Comparison of ENCODE assay signal across 10 cellular contexts in the genomic region with DNA sequence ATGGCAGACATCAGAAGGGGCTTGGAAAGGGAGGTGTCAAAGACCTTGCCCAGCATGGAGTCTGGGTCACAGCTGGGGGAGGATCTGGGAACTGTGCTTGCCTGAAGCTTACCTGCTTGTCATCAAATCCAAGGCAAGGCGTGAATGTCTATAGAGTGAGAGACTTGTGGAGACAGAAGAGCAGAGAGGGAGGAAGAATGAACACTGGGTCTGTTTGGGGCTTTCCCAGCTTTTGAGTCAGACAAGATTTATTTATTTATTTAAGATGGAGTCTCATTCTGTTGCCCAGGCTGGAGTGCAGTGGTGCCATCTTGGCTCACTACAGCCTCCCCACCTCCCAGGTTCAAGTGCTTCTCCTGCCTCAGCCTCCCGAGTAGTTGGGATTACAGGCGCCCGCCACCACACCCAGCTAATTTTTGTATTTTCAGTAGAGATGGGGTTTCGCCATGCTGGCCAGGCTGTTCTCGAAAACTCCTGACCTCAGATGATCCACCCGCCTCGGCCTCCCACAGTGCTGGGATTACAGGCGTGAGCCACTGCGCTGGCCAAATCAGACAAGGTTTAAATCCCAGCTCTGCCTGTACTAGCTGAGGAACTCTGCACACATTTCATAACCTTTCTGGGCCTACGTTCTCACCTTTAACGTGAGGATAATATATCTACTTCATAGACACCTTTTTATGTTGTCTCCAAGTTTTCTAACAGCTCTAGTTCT. TPM values are rescaled to one million over a fixed set of nuclear protein-coding genes. Genes with fewer than 3 reads are reported as not detected.
DNase-seq lines count a peak whose midpoint lies in the region; ATAC-seq and TF ChIP-seq lines count a peak whose summit lies in the region.
"Not testable (repeated sequence)": the region's sequence is repeated elsewhere in the genome, so short reads cannot be mapped to it uniquely, and the experiment has no call there.
"Had no signal": no experiment of that assay in that cellular context is flagged by ENCODE, and none has a peak within 500 bp of the region (broad histone marks: within the 10 kb centered on the region; RNA-seq: fewer than 3 reads in every experiment).

No MANE protein-coding gene starts in this region.

- peaks cover 7 to 19% (median 8%) of the 10 kb centered on the region in 4 donors for H3K4me1 Mint-ChIP-seq in CD4-positive, alpha-beta memory T cell
- H3K4me1 Mint-ChIP-seq in activated T-cell treated with anti-CD3 and anti-CD28 coated beads, Interleukin-2, amount 50 U/mL, for 4 hours (ENCODE audit: low read depth): peaks cover 12% of the 10 kb centered on the region

- H3K36me3 ChIP-seq in CD4-positive, alpha-beta memory T cell (ENCODE audit: insufficient read depth, low read length); testis (ENCODE audit: low read depth, missing control alignments): not testable (repeated sequence)
- H3K36me3 ChIP-seq in OCI-LY1 (ENCODE audit: insufficient read depth, low read length) (peaks cover 21% of the 10 kb centered on the region), liver (ENCODE audit: control insufficient read depth in 4 of 4, insufficient read depth in 3 of 4, low read depth in 1 of 4, low read length in 3 of 4) (peaks cover 10 to 60% (median 39%) of the 10 kb centered on the region in 4 donors), psoas muscle (ENCODE audit: insufficient read depth in 1 of 2, low read depth in 1 of 2) (peaks cover 0 to 99% of the 10 kb centered on the region in 2 donors)

- TF ChIP-seq CTCF in OCI-LY1 (IDR thresholded peaks at IDR 0.05; ENCODE audit: low read length); choroid plexus epithelial cell (conservative IDR thresholded peaks at IDR 0.05; ENCODE audit: low read depth, low read length); liver (IDR thresholded peaks at IDR 0.05; ENCODE audit: low read depth, low read length, missing input control); psoas muscle (IDR thresholded peaks at IDR 0.05); testis (IDR thresholded peaks at IDR 0.05): not testable (repeated sequence)

- H3K4me3 ChIP-seq in CD4-positive, alpha-beta memory T cell (ENCODE audit: low read length in 2 of 2); OCI-LY1 (ENCODE audit: low read depth, low read length, poor library complexity, severe bottlenecking); choroid plexus epithelial cell (ENCODE audit: low read depth, low read length); liver (ENCODE audit: low read depth in 1 of 3, low read length in 3 of 3); testis: not testable (repeated sequence)
- peak overlapping the region; percentile 11 for H3K4me3 ChIP-seq in psoas muscle

- peaks cover 13% of the 10 kb centered on the region; the same call in 1 of the 2 replicates for H3F3A ChIP-seq in OCI-LY1 (ENCODE audit: insufficient read depth, low read length)

- not testable (repeated sequence) for H3K4me3 Mint-ChIP-seq in CD4-positive, alpha-beta memory T cell; activated T-cell treated with anti-CD3 and anti-CD28 coated beads, Interleukin-2, amount 50 U/mL, for 4 hours

- peak; percentile 46 to 53 for ATAC-seq in activated T-cell treated with anti-CD3 and anti-CD28 coated beads, Interleukin-2, amount 50 U/mL, for 4 hours
- peak; percentile 61 for ATAC-seq in Right ventricle myocardium superior (ENCODE audit: poor library complexity)
- ATAC-seq in psoas muscle: peak in 3 of 4 donors; percentile 22 to 50 (median 35)

- not testable (repeated sequence) for H4K20me1 ChIP-seq in OCI-LY1 (ENCODE audit: insufficient read depth, low read length)

- not testable (repeated sequence) for H3K9me3 ChIP-seq in CD4-positive, alpha-beta memory T cell (ENCODE audit: control insufficient read depth in 1 of 2, low read length in 2 of 2); OCI-LY1 (ENCODE audit: low read length); liver (ENCODE audit: control insufficient read depth in 4 of 4, low read length in 3 of 4); psoas muscle; testis

- not testable (repeated sequence) for H3K36me3 Mint-ChIP-seq in CD4-positive, alpha-beta memory T cell; activated T-cell treated with anti-CD3 and anti-CD28 coated beads, Interleukin-2, amount 50 U/mL, for 4 hours (ENCODE audit: insufficient read depth)

- not testable (repeated sequence) for H3K4me2 ChIP-seq in OCI-LY1 (ENCODE audit: low read length)

- not testable (repeated sequence) for H3K9me3 Mint-ChIP-seq in CD4-positive, alpha-beta memory T cell; activated T-cell treated with anti-CD3 and anti-CD28 coated beads, Interleukin-2, amount 50 U/mL, for 4 hours

- 73% methylated on average over 12 of the region's 12 CpGs for WGBS in liver
- WGBS in psoas muscle, 3 donors: 37 to 64% (median 42%) methylated on average over 12 of the region's 12 CpGs
- WGBS in testis, 2 donors: 29 to 57% methylated on average over 12 of the region's 12 CpGs

- intact Hi-C loops in CD4-positive, alpha-beta memory T cell (cut with micrococcal nuclease); Right ventricle myocardium superior (cut with DNase I); psoas muscle (cut with DNase I); testis (cut with DNase I; ENCODE audit: low total_unique reads): not testable (repeated sequence)

- H3K79me2 ChIP-seq in OCI-LY1 (ENCODE audit: insufficient read depth, low read length): not testable (repeated sequence)

- not testable (repeated sequence) for DNase-seq in CD4-positive, alpha-beta memory T cell; activated T-cell treated with anti-CD3 and anti-CD28 coated beads, Interleukin-2, amount 50 U/mL, for 4 hours
- DNase-seq in choroid plexus epithelial cell (ENCODE audit: low read depth) (peak; percentile 74), Right ventricle myocardium superior (peak; percentile 71), psoas muscle (peak; percentile 61 to 72), testis (peak; percentile 79)

- not testable (repeated sequence) for H3K9me2 ChIP-seq in OCI-LY1 (ENCODE audit: low read depth, low read length)

- POLR2A ChIA-PET in CD4-positive, alpha-beta memory T cell (lab: Charles Lee; ENCODE audit: partially characterized antibody): interaction anchor here (1.3 to 1.9 kb wide), 2 partner anchors 9 to 56 kb away, joined by 3 to 7 read pairs; no protein-coding TSS in a partner anchor

- H3K9ac ChIP-seq in OCI-LY1 (ENCODE audit: low read length); liver (ENCODE audit: low read depth in 1 of 2, low read length in 2 of 2): not testable (repeated sequence)

- not testable (repeated sequence) for H3K4me1 ChIP-seq in CD4-positive, alpha-beta memory T cell (ENCODE audit: insufficient read depth, low read length); liver (ENCODE audit: control insufficient read depth in 4 of 4, insufficient read depth in 4 of 4, low read length in 3 of 4)
- H3K4me1 ChIP-seq in OCI-LY1 (ENCODE audit: insufficient read depth, low read length, severe bottlenecking) (peaks cover 28% of the 10 kb centered on the region), psoas muscle (peaks cover 50% of the 10 kb centered on the region), testis (peaks cover 26% of the 10 kb centered on the region)

- TF ChIP-seq RAD21 in liver (IDR thresholded peaks at IDR 0.05): not testable (repeated sequence)

- H3K27ac Mint-ChIP-seq in CD4-positive, alpha-beta memory T cell: peak overlapping the region in 4 of 7 donors; percentile 19 to 82 (median 67)

- not testable (repeated sequence) for H2AFZ ChIP-seq in OCI-LY1 (ENCODE audit: low read length)

- TF ChIP-seq POLR2A in testis (IDR thresholded peaks at IDR 0.05): not testable (repeated sequence)

- CTCF ChIA-PET in CD4-positive, alpha-beta memory T cell (lab: Charles Lee; ENCODE audit: partially characterized antibody): interaction anchor here (0.8 to 3.1 kb wide), 4 partner anchors 11 to 52 kb away, joined by 3 to 10 read pairs (median 4); no protein-coding TSS in a partner anchor

- not testable (repeated sequence) for H3K27me3 Mint-ChIP-seq in CD4-positive, alpha-beta memory T cell; activated T-cell treated with anti-CD3 and anti-CD28 coated beads, Interleukin-2, amount 50 U/mL, for 4 hours (ENCODE audit: low read depth)

- H3K27me3 ChIP-seq in CD4-positive, alpha-beta memory T cell (ENCODE audit: insufficient read depth, low read length); OCI-LY1 (ENCODE audit: insufficient read depth, low read length); liver (ENCODE audit: control insufficient read depth in 4 of 4, insufficient read depth in 4 of 4, low read length in 3 of 4); psoas muscle (ENCODE audit: insufficient read depth in 3 of 3, low read length in 2 of 3); testis: not testable (repeated sequence)

- not testable (repeated sequence) for H3K27ac ChIP-seq in CD4-positive, alpha-beta memory T cell (ENCODE audit: low read depth, low read length)
- H3K27ac ChIP-seq in OCI-LY1 (ENCODE audit: low read depth, low read length, poor library complexity, severe bottlenecking) (peak overlapping the region; percentile 63), liver (ENCODE audit: low read depth in 1 of 2, low read length in 2 of 2) (peak overlapping the region in 1 of 2 donors; percentile 31), psoas muscle (peak overlapping the region; percentile 99), testis (peak overlapping the region; percentile 70 to 81)

RNA-seq across cellular contexts. Expression of a gene that starts 11.3 kb away (rescaled TPM):
- under 1 TPM in 1 of 2 experiments, not detected in 1; 0.47 TPM for total RNA-seq in CD4-positive, alpha-beta memory T cell
- under 1 TPM in 1 of 2 donors, not detected in 1; 0.69 TPM for polyA plus RNA-seq in CD4-positive, alpha-beta memory T cell
- total RNA-seq in activated T-cell treated with anti-CD3 and anti-CD28 coated beads, Interleukin-2, amount 50 U/mL, for 4 hours: 1 to 10 TPM; 1.1 to 1.3 (median 1.3) TPM
- total RNA-seq in Right ventricle myocardium superior: 131 TPM
- 1,000 to 10,000 TPM in 1 of 2 donors, 100 to 1,000 TPM in 1; 319 to 1,105 TPM for total RNA-seq in liver
- polyA plus RNA-seq in liver: 100 to 1,000 TPM; 742 to 798 TPM
- total RNA-seq in psoas muscle: 100 to 1,000 TPM; 300 to 485 (median 454) TPM
- polyA plus RNA-seq in psoas muscle: 100 to 1,000 TPM; 236 to 500 (median 365) TPM
- total RNA-seq in testis: 1,000 to 10,000 TPM; 1,211 to 2,317 TPM
- polyA plus RNA-seq in testis (ENCODE audit: insufficient read depth, low read depth, low replicate concordance): 828 TPM
- total RNA-seq: activated T-helper 2 cell treated with anti-CD3 and anti-CD28 coated beads, Interferon-gamma antibody, Interleukin-2, Interleukin-4, amounts not matched to agents 10 μg/mL and 5 μg/mL and 100 μg/mL, durations not matched to agents 14 hours and 24 hours and 36 hours; Calu3 had no signal

RNA-seq across cellular contexts. Expression of a gene that starts 30.5 kb away (rescaled TPM):
- 1 to 10 TPM in 1 of 2 experiments, under 1 TPM in 1; 0.19 to 1.3 TPM for total RNA-seq in CD4-positive, alpha-beta memory T cell
- under 1 TPM in 1 of 2 donors, not detected in 1; 0.14 TPM for polyA plus RNA-seq in CD4-positive, alpha-beta memory T cell
- total RNA-seq in activated T-cell treated with anti-CD3 and anti-CD28 coated beads, Interleukin-2, amount 50 U/mL, for 4 hours: under 1 TPM; 0.45 to 0.60 (median 0.56) TPM
- total RNA-seq in Right ventricle myocardium superior (0.32 TPM), liver (100 to 1,000 TPM; 582 to 768 TPM), psoas muscle (1 to 10 TPM in 2 of 4 donors, under 1 TPM in 2; 0.74 to 4.0 (median 2.2) TPM), testis (10 to 100 TPM; 31.7 to 41.9 TPM)
- polyA plus RNA-seq in liver (1,000 to 10,000 TPM in 1 of 2 donors, 100 to 1,000 TPM in 1; 477 to 1,248 TPM), psoas muscle (1 to 10 TPM; 2.4 to 3.9 (median 3.7) TPM), testis (ENCODE audit: insufficient read depth, low read depth, low replicate concordance) (15.3 TPM)

RNA-seq across cellular contexts. Expression of a gene that starts 48.7 kb away (rescaled TPM):
- 10 to 100 TPM; 36.3 to 40.3 TPM for total RNA-seq in CD4-positive, alpha-beta memory T cell
- 10 to 100 TPM in 1 of 2 donors, 1 to 10 TPM in 1; 4.4 to 23.4 TPM for polyA plus RNA-seq in CD4-positive, alpha-beta memory T cell
- total RNA-seq in activated T-cell treated with anti-CD3 and anti-CD28 coated beads, Interleukin-2, amount 50 U/mL, for 4 hours: 10 to 100 TPM; 21.1 to 24.0 (median 21.5) TPM
- total RNA-seq in Right ventricle myocardium superior (8.5 TPM), liver (10 to 100 TPM; 39.2 to 41.8 TPM), psoas muscle (10 to 100 TPM; 15.1 to 23.7 (median 20.8) TPM), testis (10 to 100 TPM; 58.4 to 71.4 TPM)
- polyA plus RNA-seq in liver (10 to 100 TPM; 12.3 to 26.8 TPM), psoas muscle (10 to 100 TPM; 18.1 to 27.9 (median 18.5) TPM), testis (ENCODE audit: insufficient read depth, low read depth, low replicate concordance) (16.9 TPM)

RNA-seq across cellular contexts. Expression of a gene that starts 56.5 kb away (rescaled TPM):
- total RNA-seq in CD4-positive, alpha-beta memory T cell: 10 to 100 TPM; 31.2 to 31.5 TPM
- 10 to 100 TPM in 1 of 2 donors, 1 to 10 TPM in 1; 3.1 to 20.3 TPM for polyA plus RNA-seq in CD4-positive, alpha-beta memory T cell
- 10 to 100 TPM; 14.2 to 15.2 (median 14.8) TPM for total RNA-seq in activated T-cell treated with anti-CD3 and anti-CD28 coated beads, Interleukin-2, amount 50 U/mL, for 4 hours
- total RNA-seq in Right ventricle myocardium superior (8.6 TPM), liver (1 to 10 TPM; 6.0 to 9.5 TPM), psoas muscle (10 to 100 TPM in 2 of 4 donors, 1 to 10 TPM in 2; 8.8 to 18.0 (median 12.7) TPM), testis (10 to 100 TPM; 21.2 to 23.0 TPM)
- polyA plus RNA-seq in liver (1 to 10 TPM; 2.2 to 4.4 TPM), psoas muscle (10 to 100 TPM in 1 of 3 donors, 1 to 10 TPM in 2; 8.0 to 22.4 (median 8.4) TPM), testis (ENCODE audit: insufficient read depth, low read depth, low replicate concordance) (14.4 TPM)

RNA-seq across cellular contexts. Expression of a gene that starts 56.6 kb away (rescaled TPM):
- total RNA-seq in CD4-positive, alpha-beta memory T cell: 100 to 1,000 TPM; 103 to 119 TPM
- 100 to 1,000 TPM in 1 of 2 donors, 10 to 100 TPM in 1; 95.4 to 112 TPM for polyA plus RNA-seq in CD4-positive, alpha-beta memory T cell
- 100 to 1,000 TPM; 138 to 151 (median 141) TPM for total RNA-seq in activated T-cell treated with anti-CD3 and anti-CD28 coated beads, Interleukin-2, amount 50 U/mL, for 4 hours
- total RNA-seq in Right ventricle myocardium superior (54.0 TPM), liver (10 to 100 TPM; 11.9 to 29.5 TPM), psoas muscle (10 to 100 TPM; 52.6 to 82.1 (median 75.2) TPM), testis (10 to 100 TPM; 31.7 to 36.4 TPM)
- polyA plus RNA-seq in liver (10 to 100 TPM in 1 of 2 donors, 1 to 10 TPM in 1; 9.2 to 11.9 TPM), psoas muscle (10 to 100 TPM; 22.1 to 49.8 (median 22.7) TPM), testis (ENCODE audit: insufficient read depth, low read depth, low replicate concordance) (52.9 TPM)

Comparison
In these comparisons a context has a peak if more than half of its experiments do, and no peak if none do; other contexts are left out.
1. RNA of a gene that starts 11.3 kb away (total RNA-seq): 1,211 to 2,317 TPM in testis, 319 to 1,105 TPM in liver, 300 to 485 TPM in psoas muscle and 131 TPM in Right ventricle myocardium superior (single experiment); 1.1 to 1.3 TPM in activated T-cell treated with anti-CD3 and anti-CD28 coated beads, Interleukin-2, amount 50 U/mL, for 4 hours and 0.47 TPM in CD4-positive, alpha-beta memory T cell; every median in the first group is over 10 times any median in the second.
2. RNA of a gene that starts 30.5 kb away (total RNA-seq): 582 to 768 TPM in liver; 31.7 to 41.9 TPM in testis, 0.74 to 4.0 TPM in psoas muscle, 0.19 to 1.3 TPM in CD4-positive, alpha-beta memory T cell, 0.45 to 0.60 TPM in activated T-cell treated with anti-CD3 and anti-CD28 coated beads, Interleukin-2, amount 50 U/mL, for 4 hours and 0.32 TPM in Right ventricle myocardium superior (single experiment); every median in the first group is over 10 times any median in the second.
3. Peak in every context shown above with its lines, with median percentiles within 50 percentile points of each other: ATAC-seq.